In the genomic region with DNA sequence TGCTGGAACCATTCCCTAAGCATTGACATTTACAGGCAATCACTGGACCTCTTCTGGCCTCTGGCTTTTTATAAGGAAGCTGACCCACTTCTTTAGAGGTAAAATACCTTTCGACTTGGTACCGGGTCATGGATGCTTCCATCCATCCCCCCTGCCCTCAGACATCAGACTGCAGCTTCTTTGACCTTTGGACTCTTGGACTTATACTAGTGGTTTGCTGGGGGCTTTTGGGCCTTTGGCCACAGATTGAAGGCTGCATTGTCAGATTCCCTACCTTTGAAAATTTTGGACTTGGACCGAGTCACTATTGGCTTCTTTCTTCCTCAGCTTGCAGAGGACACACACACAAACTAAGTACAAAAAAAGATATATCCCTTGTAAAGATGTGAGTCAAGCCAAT, we compare ENCODE assay signal across 10 cellular contexts.
"Had no signal": no experiment of that assay in that cellular context is flagged by ENCODE, and none has a peak within 500 bp of the region (broad histone marks: within the 10 kb centered on the region; RNA-seq: fewer than 3 reads in every experiment).

No MANE protein-coding gene starts in this region.

- H3K9ac ChIP-seq: GM23248 had no signal

- H3K36me3 ChIP-seq: HAP-1 had no signal

- H3K4me3 ChIP-seq: GM23248, GM23338, HAP-1 had no signal

- ATAC-seq: GM23338, HCT116 had no signal

- DNase-seq: GM23248, GOT3, H7, H9, HCEC 1CT, HFFc6 had no signal

- H3K4me1 ChIP-seq: HAP-1 had no signal

- H3K27ac ChIP-seq: GM23248 had no signal

- H3K9me3 ChIP-seq: HAP-1 had no signal

- H2AFZ ChIP-seq: GM23248, GM23338 had no signal

- H3K4me2 ChIP-seq: GM23338 had no signal

- FAIRE-seq: H54 had no signal
